In genomic region chr9:89310486-89311345, GRCh38 we compare ENCODE assay signal across 8 cellular contexts. TPM values are rescaled to one million over a fixed set of nuclear protein-coding genes. Genes with fewer than 3 reads are reported as not detected.
DNase-seq lines count a peak whose midpoint lies in the region; ATAC-seq and TF ChIP-seq lines count a peak whose summit lies in the region.

Gene CKS2 (plus strand): TSS chr9:89311195. CDS start chr9:89311293, 98 bp downstream.

- intact Hi-C loops in CD14-positive monocyte (cut with micrococcal nuclease) = loop anchor here (10.0 kb wide), 2 partner anchors 74 to 214 kb away; no protein-coding TSS in a partner anchor
- intact Hi-C loops in left lung (cut with DNase I) = no loop called here

- H3K4me1 Mint-ChIP-seq in CD14-positive monocyte = peaks cover 31% of the 10 kb centered on the region

- ATAC-seq in GM19397 (IDR thresholded peaks at IDR 0.05; ENCODE audit: unreplicated experiment) (peak; percentile 90), HG03571 (IDR thresholded peaks at IDR 0.05; ENCODE audit: unreplicated experiment) (peak; percentile 93), left lung (peak; percentile 87)

- H3K36me3 ChIP-seq in left lung = no peaks in the 10 kb centered on the region

- H3K9me3 ChIP-seq in left lung = no peaks in the 10 kb centered on the region

- peak within 1 kb of the TSS; percentile 89 to 94 for H3K4me3 Mint-ChIP-seq in CD14-positive monocyte

- no peaks in the 10 kb centered on the region for H3K27me3 ChIP-seq in left lung

- H3K27ac ChIP-seq in left lung = peak within 1 kb of the TSS; percentile 99 to 100

- peaks cover 0 to 2% (median 0%) of the 10 kb centered on the region in 3 donors for H3K27me3 Mint-ChIP-seq in CD14-positive monocyte (ENCODE audit: low read depth in 3 of 3)

- no peaks in the 10 kb centered on the region for H3K9me3 Mint-ChIP-seq in CD14-positive monocyte

- H3K4me1 ChIP-seq in left lung = peaks cover 20 to 46% of the 10 kb centered on the region in 2 donors

- TF ChIP-seq CTCF in CD14-positive monocyte (IDR thresholded peaks at IDR 0.05) (no peak), left lung (IDR thresholded peaks at IDR 0.05) (no peak)

- peak within 1 kb of the TSS; percentile 76 to 77 for H3K4me3 ChIP-seq in left lung

- peaks cover 3 to 6% of the 10 kb centered on the region in 2 donors for H3K36me3 Mint-ChIP-seq in CD14-positive monocyte

- DNase-seq in CD14-positive monocyte (ENCODE audit: low spot score) (peak; percentile 100), NCI-H82 (lab: John Stamatoyannopoulos, UW) (peak; percentile 100), dermis blood vessel endothelial cell (peak; percentile 100), left lung (peak; percentile 100)
- peak; percentile 99 to 100 for DNase-seq in activated CD4-positive, alpha-beta T cell treated with anti-CD3 and anti-CD28 coated beads, Interleukin-2, amount 50 U/mL, for 48 hours
- peak; percentile 98 to 99 for DNase-seq in stimulated activated CD4-positive, alpha-beta T cell treated with anti-CD3 and anti-CD28 coated beads, Interleukin-2, amount 100 ng/mL, for 48 hours

- H3K27ac Mint-ChIP-seq in CD14-positive monocyte = peak within 1 kb of the TSS; percentile 95 to 99 (median 98)

RNA-seq across cellular contexts. Expression of gene CKS2, which starts in this region (rescaled TPM):
- polyA plus RNA-seq in CD14-positive monocyte = 10 to 100 TPM; 12.3 to 14.5 TPM
- 115 and 161 TPM in 2 replicates for total RNA-seq in dermis blood vessel endothelial cell
- total RNA-seq in left lung = 100 to 1,000 TPM in 1 of 2 donors, 10 to 100 TPM in 1; 43.1 to 110 TPM

Comparison
In these comparisons a context has a peak if more than half of its experiments do, and no peak if none do; other contexts are left out.
1. Peak in every context shown above with its lines: DNase-seq, ATAC-seq, H3K4me3 ChIP-seq and H3K27ac ChIP-seq.
2. intact Hi-C loops: an anchor here in CD14-positive monocyte (10.0 kb wide); none called in left lung.